In the genomic region with DNA sequence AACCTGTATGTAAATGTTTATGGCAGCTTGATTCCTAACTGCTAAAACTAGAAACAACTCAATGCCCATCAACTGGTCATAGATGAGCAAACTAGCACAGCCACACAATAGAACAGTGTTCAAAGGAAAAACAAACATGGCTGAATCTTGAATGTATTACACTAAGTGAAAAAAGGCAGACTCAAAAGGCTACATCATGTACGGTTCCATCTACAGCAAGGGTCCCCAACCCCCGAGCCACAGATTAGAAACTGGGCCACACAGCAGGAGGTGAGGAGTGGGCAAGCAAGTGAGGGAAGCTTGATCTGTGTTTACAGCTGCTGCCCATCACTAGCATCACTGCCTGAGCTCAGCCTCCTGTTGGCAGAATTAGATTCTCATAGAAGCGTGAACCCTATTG, we compare ENCODE assay signal across 26 cellular contexts. TPM values are rescaled to one million over a fixed set of nuclear protein-coding genes. Genes with fewer than 3 reads are reported as not detected.
DNase-seq lines count a peak whose midpoint lies in the region; ATAC-seq and TF ChIP-seq lines count a peak whose summit lies in the region.
"Had no signal": no experiment of that assay in that cellular context is flagged by ENCODE, and none has a peak within 500 bp of the region (broad histone marks: within the 10 kb centered on the region; RNA-seq: fewer than 3 reads in every experiment).

No MANE protein-coding gene starts in this region.

- H3K4me1 ChIP-seq in KMS-11 (ENCODE audit: low read depth, poor library complexity, severe bottlenecking) (peaks cover 33% of the 10 kb centered on the region), gastrocnemius medialis (peaks cover 10 to 25% of the 10 kb centered on the region in 2 donors)
- H3K4me1 ChIP-seq: Caco-2 had no signal

- H3K9me3 ChIP-seq in gastrocnemius medialis: no peaks in the 10 kb centered on the region
- H3K9me3 ChIP-seq: Caco-2 had no signal

- H3K36me3 ChIP-seq in KMS-11 (ENCODE audit: insufficient read depth) (peaks cover 11% of the 10 kb centered on the region; the same call in 1 of the 2 replicates), gastrocnemius medialis (peaks cover 0 to 15% of the 10 kb centered on the region in 2 donors)

- peaks cover 31% of the 10 kb centered on the region; the same call in 1 of the 2 replicates for H3K79me2 ChIP-seq in KMS-11 (ENCODE audit: insufficient read depth, low read depth)

- H3K9me3 Mint-ChIP-seq in activated CD4-positive, alpha-beta memory T cell treated with anti-CD3 and anti-CD28 coated beads for 36 hours: no peaks in the 10 kb centered on the region
- H3K9me3 Mint-ChIP-seq in activated CD4-positive, alpha-beta memory T cell treated with anti-CD3 and anti-CD28 coated beads, Interleukin-2, amount 10 ng/mL, durations not matched to agents 7 days and 5 days: no peaks in the 10 kb centered on the region
- H3K9me3 Mint-ChIP-seq: naive thymus-derived CD4-positive, alpha-beta T cell; stimulated activated naive CD8-positive, alpha-beta T cell treated with anti-CD3 and anti-CD28 coated beads, Interleukin-15, amount 100 ng/mL, for 72 hours; T-cell had no signal

- H3K27ac Mint-ChIP-seq in activated CD4-positive, alpha-beta memory T cell treated with anti-CD3 and anti-CD28 coated beads for 36 hours: peak overlapping the region; percentile 54
- H3K27ac Mint-ChIP-seq in activated CD4-positive, alpha-beta memory T cell treated with anti-CD3 and anti-CD28 coated beads, Interleukin-2, amount 10 ng/mL, durations not matched to agents 7 days and 5 days: no peak overlapping the region
- H3K27ac Mint-ChIP-seq: activated naive CD8-positive, alpha-beta T cell; progenitor cell of endocrine pancreas; stimulated activated naive CD8-positive, alpha-beta T cell treated with anti-CD3 and anti-CD28 coated beads, Interleukin-15, amount 100 ng/mL, for 72 hours had no signal

- in situ Hi-C loops in gastrocnemius medialis (cut with MboI; ENCODE audit: low sequenced_read_pairs in 4 of 4): loop anchor here in 1 of 4 donors (25.0 kb wide), 1 partner anchor 132 kb away; no protein-coding TSS in a partner anchor

- H3K27ac ChIP-seq in KMS-11: no peak overlapping the region
- peak overlapping the region; percentile 88 for H3K27ac ChIP-seq in epithelial cell of prostate
- peak overlapping the region; percentile 54 to 66 (median 60) for H3K27ac ChIP-seq in gastrocnemius medialis
- H3K27ac ChIP-seq: cardiac muscle cell, foreskin keratinocyte, HL-60 had no signal

- 0 out of 2 replicates have a peak overlapping the region, but pooled peaks have one; percentile 50 for H3K4me2 ChIP-seq in KMS-11

- H3K4me3 Mint-ChIP-seq in activated CD4-positive, alpha-beta memory T cell treated with anti-CD3 and anti-CD28 coated beads for 36 hours: no peak overlapping the region
- no peak overlapping the region for H3K4me3 Mint-ChIP-seq in activated CD4-positive, alpha-beta memory T cell treated with anti-CD3 and anti-CD28 coated beads, Interleukin-2, amount 10 ng/mL, durations not matched to agents 7 days and 5 days
- H3K4me3 Mint-ChIP-seq: activated naive CD8-positive, alpha-beta T cell; naive thymus-derived CD4-positive, alpha-beta T cell; stimulated activated naive CD8-positive, alpha-beta T cell treated with anti-CD3 and anti-CD28 coated beads, Interleukin-15, amount 100 ng/mL, for 72 hours; T-cell had no signal

- H4K20me1 ChIP-seq in KMS-11 (ENCODE audit: insufficient read depth): no peaks in the 10 kb centered on the region

- CTCF ChIA-PET in activated CD4-positive, alpha-beta memory T cell treated with anti-CD3 and anti-CD28 coated beads for 36 hours (lab: Charles Lee): no interaction called here
- CTCF ChIA-PET in activated CD4-positive, alpha-beta memory T cell treated with anti-CD3 and anti-CD28 coated beads, Interleukin-2, amount 10 ng/mL, durations not matched to agents 7 days and 5 days (lab: Charles Lee): interaction anchor here (1.4 kb wide), 1 partner anchor 70 kb away, joined by 3 read pairs; no protein-coding TSS in a partner anchor

- peaks cover 29% of the 10 kb centered on the region for H3K36me3 Mint-ChIP-seq in activated CD4-positive, alpha-beta memory T cell treated with anti-CD3 and anti-CD28 coated beads for 36 hours
- H3K36me3 Mint-ChIP-seq in activated CD4-positive, alpha-beta memory T cell treated with anti-CD3 and anti-CD28 coated beads, Interleukin-2, amount 10 ng/mL, durations not matched to agents 7 days and 5 days (ENCODE audit: low read depth): peaks cover 39% of the 10 kb centered on the region

- peaks cover 15% of the 10 kb centered on the region for H3K4me1 Mint-ChIP-seq in activated CD4-positive, alpha-beta memory T cell treated with anti-CD3 and anti-CD28 coated beads for 36 hours (ENCODE audit: low read depth)
- H3K4me1 Mint-ChIP-seq in activated CD4-positive, alpha-beta memory T cell treated with anti-CD3 and anti-CD28 coated beads, Interleukin-2, amount 10 ng/mL, durations not matched to agents 7 days and 5 days: peaks cover 21% of the 10 kb centered on the region

- no peak overlapping the region for H2AFZ ChIP-seq in KMS-11 (ENCODE audit: low read depth)

- no peak for TF ChIP-seq CTCF in KMS-11 (conservative IDR thresholded peaks at IDR 0.05; ENCODE audit: low read depth, low read length)
- no peak for TF ChIP-seq CTCF in gastrocnemius medialis (IDR thresholded peaks at IDR 0.05 in 4 of 5, conservative IDR thresholded peaks at IDR 0.05 in 1 of 5)

- ATAC-seq in gastrocnemius medialis (no peak), HG03159 (IDR thresholded peaks at IDR 0.05; ENCODE audit: unreplicated experiment) (no peak)
- ATAC-seq: foreskin keratinocyte; left ventricle myocardium superior; naive thymus-derived CD4-positive, alpha-beta T cell; stimulated activated naive CD8-positive, alpha-beta T cell treated with anti-CD3 and anti-CD28 coated beads, Interleukin-15, amount 100 ng/mL, for 72 hours; T-cell had no signal

- H3K27me3 Mint-ChIP-seq in activated CD4-positive, alpha-beta memory T cell treated with anti-CD3 and anti-CD28 coated beads for 36 hours: no peaks in the 10 kb centered on the region
- no peaks in the 10 kb centered on the region for H3K27me3 Mint-ChIP-seq in activated CD4-positive, alpha-beta memory T cell treated with anti-CD3 and anti-CD28 coated beads, Interleukin-2, amount 10 ng/mL, durations not matched to agents 7 days and 5 days
- H3K27me3 Mint-ChIP-seq: activated naive CD8-positive, alpha-beta T cell; naive thymus-derived CD4-positive, alpha-beta T cell; progenitor cell of endocrine pancreas; stimulated activated naive CD8-positive, alpha-beta T cell treated with anti-CD3 and anti-CD28 coated beads, Interleukin-15, amount 100 ng/mL, for 72 hours; T-cell had no signal

- no peaks in the 10 kb centered on the region for H3K27me3 ChIP-seq in KMS-11 (ENCODE audit: insufficient read depth, low read depth)
- no peaks in the 10 kb centered on the region for H3K27me3 ChIP-seq in gastrocnemius medialis
- H3K27me3 ChIP-seq: cardiac muscle cell, foreskin keratinocyte had no signal

- H3K4me3 ChIP-seq in KMS-11 (IDR thresholded peaks at IDR 0.05; ENCODE audit: insufficient read depth, low read depth, low read length): no peak overlapping the region
- no peak overlapping the region for H3K4me3 ChIP-seq in gastrocnemius medialis
- H3K4me3 ChIP-seq: cardiac muscle cell had no signal

- intact Hi-C loops in activated CD4-positive, alpha-beta memory T cell treated with anti-CD3 and anti-CD28 coated beads for 36 hours (cut with micrococcal nuclease): no loop called here
- intact Hi-C loops in gastrocnemius medialis (cut with DNase I; ENCODE audit: low total_unique reads): no loop called here

- POLR2A ChIA-PET in activated CD4-positive, alpha-beta memory T cell treated with anti-CD3 and anti-CD28 coated beads for 36 hours (lab: Charles Lee): no interaction called here
- POLR2A ChIA-PET in activated CD4-positive, alpha-beta memory T cell treated with anti-CD3 and anti-CD28 coated beads, Interleukin-2, amount 10 ng/mL, durations not matched to agents 7 days and 5 days (lab: Charles Lee): interaction anchor here (1.1 kb wide), 1 partner anchor 8 kb away, joined by 4 read pairs; a partner anchor contains a TSS

- no peak for DNase-seq in activated CD4-positive, alpha-beta memory T cell treated with anti-CD3 and anti-CD28 coated beads for 36 hours
- DNase-seq in activated CD4-positive, alpha-beta memory T cell treated with anti-CD3 and anti-CD28 coated beads, Interleukin-2, amount 10 ng/mL, durations not matched to agents 7 days and 5 days: no peak
- DNase-seq in epithelial cell of prostate (ENCODE audit: low read depth, low spot score) (no peak), gastrocnemius medialis (no peak), DMS 273 (lab: John Stamatoyannopoulos, UW; ENCODE audit: unreplicated experiment) (no peak)
- no peak for DNase-seq in NK-92 treated with Interleukin-12 subunit alpha and Interleukin-12 subunit beta, amount 100 ng/mL, for 24 hours (lab: John Stamatoyannopoulos, UW)
- DNase-seq: activated CD4-positive, CD25-positive, alpha-beta regulatory T cell; Caco-2; effector CD8-positive, alpha-beta T cell; foreskin keratinocyte; GF-D8; GOT3; KG1; left ventricle myocardium superior; naive thymus-derived CD4-positive, alpha-beta T cell; NCI-H1092 treated with DMSO at 0.1 percent for 48 hours; NCI-H2107; RPMI8226; stimulated activated naive CD8-positive, alpha-beta T cell treated with anti-CD3 and anti-CD28 coated beads, Interleukin-15, amount 100 ng/mL, for 72 hours; T-cell had no signal

- TF ChIP-seq POLR2A in gastrocnemius medialis (IDR thresholded peaks at IDR 0.05): no peak

- H3K9ac ChIP-seq in KMS-11: no peak overlapping the region

RNA-seq across cellular contexts. Expression of a gene that starts 8.0 kb away (rescaled TPM):
- 10 to 100 TPM; 40.0 to 43.8 TPM for total RNA-seq in activated CD4-positive, alpha-beta memory T cell treated with anti-CD3 and anti-CD28 coated beads for 36 hours
- total RNA-seq in activated CD4-positive, alpha-beta memory T cell treated with anti-CD3 and anti-CD28 coated beads, Interleukin-2, amount 10 ng/mL, durations not matched to agents 7 days and 5 days: 10 to 100 TPM; 49.7 to 56.1 TPM
- 10 to 100 TPM; 42.2 to 87.8 (median 76.1) TPM for total RNA-seq in gastrocnemius medialis

RNA-seq across cellular contexts. Expression of a gene that starts 23.6 kb away (rescaled TPM):
- total RNA-seq in activated CD4-positive, alpha-beta memory T cell treated with anti-CD3 and anti-CD28 coated beads for 36 hours: under 1 TPM in 1 of 2 experiments, not detected in 1; 0.07 TPM
- under 1 TPM; 0.08 to 0.10 TPM for total RNA-seq in activated CD4-positive, alpha-beta memory T cell treated with anti-CD3 and anti-CD28 coated beads, Interleukin-2, amount 10 ng/mL, durations not matched to agents 7 days and 5 days
- 10 to 100 TPM in 3 of 4 donors, 1 to 10 TPM in 1; 5.6 to 57.7 (median 20.4) TPM for total RNA-seq in gastrocnemius medialis
- total RNA-seq: Caco-2, foreskin keratinocyte had no signal

Comparison
In these comparisons a context has a peak if more than half of its experiments do, and no peak if none do; other contexts are left out.
1. RNA of a gene that starts 23.6 kb away (total RNA-seq): 5.6 to 57.7 TPM in gastrocnemius medialis; 0.08 to 0.10 TPM in activated CD4-positive, alpha-beta memory T cell treated with anti-CD3 and anti-CD28 coated beads, Interleukin-2, amount 10 ng/mL, durations not matched to agents 7 days and 5 days and 0.07 TPM in activated CD4-positive, alpha-beta memory T cell treated with anti-CD3 and anti-CD28 coated beads for 36 hours; every median in the first group is over 4 times any median in the second.